ENCODE assay signal across 23 cellular contexts in genomic region chr2:131572175-131572574, GRCh38. TPM values are rescaled to one million over a fixed set of nuclear protein-coding genes. Genes with fewer than 3 reads are reported as not detected.
DNase-seq lines count a peak whose midpoint lies in the region; TF ChIP-seq lines count a peak whose summit lies in the region.
"Had no signal": no experiment of that assay in that cellular context is flagged by ENCODE, and none has a peak within 500 bp of the region (broad histone marks: within the 10 kb centered on the region; RNA-seq: fewer than 3 reads in every experiment).

No MANE protein-coding gene starts in this region.

- intact Hi-C loops in stomach (cut with DNase I; ENCODE audit: low total_unique reads) = no loop called here

- no peak for TF ChIP-seq CTCF in fibroblast of lung (conservative IDR thresholded peaks at IDR 0.05 in 1 of 2, IDR thresholded peaks at IDR 0.05 in 1 of 2; ENCODE audit: low read depth in 1 of 2, low read length in 2 of 2)
- no peak for TF ChIP-seq CTCF in stomach (IDR thresholded peaks at IDR 0.05)

- H4K20me1 ChIP-seq in fibroblast of lung (ENCODE audit: control insufficient read depth, extremely low read depth, insufficient read depth, low read length) = no peaks in the 10 kb centered on the region
- H4K20me1 ChIP-seq: BLaER1 treated with 17β-estradiol and CSF1 and Interleukin-3, amounts not matched to agents 10 nM and 100 nM had no signal

- H3K4me3 ChIP-seq in ACC112 (ENCODE audit: low read depth, low read length) (0 out of 2 replicates have a peak overlapping the region, but pooled peaks have one; percentile 43), fibroblast of lung (replicated peaks in 1 of 4; ENCODE audit: control extremely low read depth in 1 of 4, insufficient read depth in 1 of 4, low read depth in 3 of 4, low read length in 4 of 4) (no peak overlapping the region), stomach (no peak overlapping the region)
- H3K4me3 ChIP-seq: BLaER1 treated with 17β-estradiol and CSF1 and Interleukin-3, amounts not matched to agents 10 nM and 100 nM; GM23338; SJCRH30 had no signal

- H3K4me2 ChIP-seq in fibroblast of lung (ENCODE audit: extremely low read depth, insufficient read depth, low read length) = peak overlapping the region; percentile 5
- H3K4me2 ChIP-seq: GM23338 had no signal

- no peak overlapping the region for H2AFZ ChIP-seq in ACC112 (ENCODE audit: low read length, unreplicated experiment)
- no peak overlapping the region for H2AFZ ChIP-seq in fibroblast of lung (ENCODE audit: low read length)
- H2AFZ ChIP-seq: GM23338 had no signal

- H3K4me1 ChIP-seq in ACC112 (ENCODE audit: control insufficient read depth, insufficient read depth, low read length, unreplicated experiment) = no peaks in the 10 kb centered on the region
- no peaks in the 10 kb centered on the region for H3K4me1 ChIP-seq in fibroblast of lung (ENCODE audit: control insufficient read depth, extremely low read depth, insufficient read depth, low read length)
- no peaks in the 10 kb centered on the region for H3K4me1 ChIP-seq in stomach
- H3K4me1 ChIP-seq: SJCRH30 had no signal

- DNase-seq in HCEC 1CT (peak; percentile 17), MV-4-11 (lab: John Stamatoyannopoulos, UW) (peak; percentile 27), fibroblast of lung (ENCODE audit: low read depth in 2 of 2) (no peak), NCI-H2081 treated with DMSO at 0.1 percent for 48 hours (lab: John Stamatoyannopoulos, UW) (no peak), islet precursor cell (no peak), HuH-7.5 (ENCODE audit: low spot score) (no peak), stomach (no peak)
- DNase-seq: AML-193; CD4-positive, alpha-beta memory T cell; COR-L47; H9; HFFc6; Karpas-422; NCI-H1694; NCI-H2029 treated with DMSO at 0.1 percent for 48 hours; NCI-H2227 treated with DMSO at 0.1 percent for 48 hours; NCI-H526 treated with DMSO at 0.1 percent for 48 hours; PC-3; SJCRH30; T-cell had no signal

- H3K27me3 ChIP-seq in ACC112 (ENCODE audit: insufficient read depth, low read length) = peaks cover 31% of the 10 kb centered on the region
- H3K27me3 ChIP-seq in fibroblast of lung (ENCODE audit: control insufficient read depth, insufficient read depth, low read length) = no peaks in the 10 kb centered on the region
- H3K27me3 ChIP-seq in stomach = peaks cover 0 to 14% (median 0%) of the 10 kb centered on the region in 3 donors
- H3K27me3 ChIP-seq: BLaER1 treated with 17β-estradiol and CSF1 and Interleukin-3, amounts not matched to agents 10 nM and 100 nM; SJCRH30 had no signal

- no peak for TF ChIP-seq POLR2A in stomach (IDR thresholded peaks at IDR 0.05)

- TF ChIP-seq EP300 in stomach (IDR thresholded peaks at IDR 0.05) = no peak

- H3K27ac ChIP-seq in ACC112 (ENCODE audit: low read depth, low read length) (no peak overlapping the region), fibroblast of lung (ENCODE audit: insufficient read depth, low read length) (no peak overlapping the region), stomach (no peak overlapping the region)
- H3K27ac ChIP-seq: BLaER1 treated with 17β-estradiol and CSF1 and Interleukin-3, amounts not matched to agents 10 nM and 100 nM; SJCRH30 had no signal

- H3K9me3 ChIP-seq in fibroblast of lung (ENCODE audit: control insufficient read depth, insufficient read depth, low read depth, low read length) (no peaks in the 10 kb centered on the region), stomach (no peaks in the 10 kb centered on the region)
- H3K9me3 ChIP-seq: BLaER1 treated with 17β-estradiol and CSF1 and Interleukin-3, amounts not matched to agents 10 nM and 100 nM; SJCRH30 had no signal

- 87 to 93% (median 90%) methylated on average over 1 of the region's 1 CpG for WGBS in stomach, 5 donors

- H3K9ac ChIP-seq in fibroblast of lung (ENCODE audit: insufficient read depth, low read length) = no peak overlapping the region
- H3K9ac ChIP-seq: BLaER1 treated with 17β-estradiol and CSF1 and Interleukin-3, amounts not matched to agents 10 nM and 100 nM had no signal

- H3K36me3 ChIP-seq in ACC112 (ENCODE audit: insufficient read depth, low read length) (no peaks in the 10 kb centered on the region), fibroblast of lung (ENCODE audit: control insufficient read depth, insufficient read depth, low read length) (no peaks in the 10 kb centered on the region), stomach (no peaks in the 10 kb centered on the region)
- H3K36me3 ChIP-seq: BLaER1 treated with 17β-estradiol and CSF1 and Interleukin-3, amounts not matched to agents 10 nM and 100 nM; SJCRH30 had no signal

- no peaks in the 10 kb centered on the region for H3K79me2 ChIP-seq in ACC112 (ENCODE audit: control insufficient read depth, insufficient read depth, low read length, unreplicated experiment)
- H3K79me2 ChIP-seq in fibroblast of lung (ENCODE audit: control insufficient read depth, insufficient read depth, low read length) = no peaks in the 10 kb centered on the region

RNA-seq across cellular contexts. Expression of gene CCDC74A, which starts 44.5 kb away (rescaled TPM):
- total RNA-seq in fibroblast of lung = 5.9 and 6.7 TPM in 2 replicates
- polyA plus RNA-seq in fibroblast of lung = 5.4 and 6.5 TPM in 2 replicates
- 6.7 and 7.0 TPM in 2 replicates for polyA plus RNA-seq in fibroblast of lung (2012)
- 0.74 and 2.8 TPM in 2 replicates for polyA minus RNA-seq in fibroblast of lung (ENCODE audit: low replicate concordance)
- total RNA-seq in stomach = 1 to 10 TPM in 3 of 5 donors, under 1 TPM in 1, not detected in 1; 0.45 to 5.3 (median 2.5) TPM
- 1 to 10 TPM; 2.5 to 7.3 (median 6.0) TPM for polyA plus RNA-seq in stomach
- total RNA-seq: SJCRH30 had no signal

Comparison
In these comparisons a context has a peak if more than half of its experiments do, and no peak if none do; other contexts are left out.
1. DNase-seq: peak in HCEC 1CT (single experiment) and MV-4-11 (single experiment); none in fibroblast of lung (0 of 2), NCI-H2081 treated with DMSO at 0.1 percent for 48 hours (single experiment), islet precursor cell (single experiment), HuH-7.5 (single experiment) and stomach (single experiment).